1 cellular context compared by ENCODE assay signal in the genomic region with DNA sequence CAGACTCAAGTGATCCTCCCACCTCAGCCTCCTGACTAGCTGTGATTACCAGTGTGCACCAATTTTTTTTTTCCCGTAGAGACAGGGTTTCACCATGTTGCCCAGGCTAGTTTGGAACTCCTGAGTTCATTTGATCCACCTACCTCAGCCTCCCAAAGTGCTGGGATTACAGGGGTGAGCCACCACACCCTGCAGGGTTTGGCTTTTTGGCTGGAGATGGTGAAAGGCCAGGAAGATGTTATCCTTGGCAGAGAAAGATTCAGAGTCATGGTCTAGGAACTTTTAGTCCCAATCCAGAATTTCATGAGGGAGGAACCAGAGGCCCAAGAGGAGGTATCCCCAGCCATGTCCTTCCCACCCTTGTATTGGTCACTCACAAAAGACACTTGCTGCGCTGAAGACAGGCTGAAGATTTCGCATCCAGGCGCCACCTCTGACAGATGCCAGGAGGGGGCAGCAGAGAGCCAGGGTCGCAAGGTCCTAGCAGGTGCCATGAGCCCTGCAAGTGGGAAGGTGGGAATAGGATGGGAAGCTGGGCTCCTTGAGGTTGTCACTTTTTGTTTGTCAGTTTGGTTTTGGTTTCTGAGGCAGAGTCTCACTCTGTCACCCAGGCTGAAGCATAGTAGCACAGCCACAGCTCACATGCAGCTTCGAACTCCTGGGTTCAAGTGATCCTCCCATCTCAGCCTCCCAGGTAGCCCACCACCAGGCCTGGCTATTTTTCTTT.
A peak's percentile ranks its signal among the peaks of the same experiment; 100 is the strongest.
TF ChIP-seq lines count a peak whose summit lies in the region.
"Not testable (repeated sequence)": the region's sequence is repeated elsewhere in the genome, so short reads cannot be mapped to it uniquely, and the experiment has no call there.

No MANE protein-coding gene starts in this region.

TF ChIP-seq in HepG2, 621 proteins besides CTCF, POLR2A, EP300 and RAD21 (continued from another document and continues in another):
- TF ChIP-seq, protein P1, sequence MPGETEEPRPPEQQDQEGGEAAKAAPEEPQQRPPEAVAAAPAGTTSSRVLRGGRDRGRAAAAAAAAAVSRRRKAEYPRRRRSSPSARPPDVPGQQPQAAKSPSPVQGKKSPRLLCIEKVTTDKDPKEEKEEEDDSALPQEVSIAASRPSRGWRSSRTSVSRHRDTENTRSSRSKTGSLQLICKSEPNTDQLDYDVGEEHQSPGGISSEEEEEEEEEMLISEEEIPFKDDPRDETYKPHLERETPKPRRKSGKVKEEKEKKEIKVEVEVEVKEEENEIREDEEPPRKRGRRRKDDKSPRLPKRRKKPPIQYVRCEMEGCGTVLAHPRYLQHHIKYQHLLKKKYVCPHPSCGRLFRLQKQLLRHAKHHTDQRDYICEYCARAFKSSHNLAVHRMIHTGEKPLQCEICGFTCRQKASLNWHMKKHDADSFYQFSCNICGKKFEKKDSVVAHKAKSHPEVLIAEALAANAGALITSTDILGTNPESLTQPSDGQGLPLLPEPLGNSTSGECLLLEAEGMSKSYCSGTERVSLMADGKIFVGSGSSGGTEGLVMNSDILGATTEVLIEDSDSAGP (CRISPR knock-in tag; IDR thresholded peaks at IDR 0.05; ENCODE audit: borderline replicate concordance): peak; percentile 49
- TF ChIP-seq BORCS8-MEF2B (CRISPR knock-in tag; IDR thresholded peaks at IDR 0.05) (peak; percentile 76), ZFP90 (CRISPR knock-in tag; IDR thresholded peaks at IDR 0.05; ENCODE audit: borderline replicate concordance) (peak; percentile 73), CBFB (CRISPR knock-in tag; IDR thresholded peaks at IDR 0.05) (0 out of 2 replicates have a peak, but pooled peaks have one; percentile 23), FOXM1 (CRISPR knock-in tag; IDR thresholded peaks at IDR 0.05) (0 out of 2 replicates have a peak, but pooled peaks have one; percentile 39), ZNF160 (CRISPR knock-in tag; IDR thresholded peaks at IDR 0.05) (0 out of 2 replicates have a peak, but pooled peaks have one; percentile 28), SMAD3 (CRISPR knock-in tag; IDR thresholded peaks at IDR 0.05) (peak; percentile 67; the same call in 1 of the 2 replicates), NFKBIZ (CRISPR knock-in tag; IDR thresholded peaks at IDR 0.05) (peak; percentile 69; the same call in 1 of the 2 replicates), RFX5 (IDR thresholded peaks at IDR 0.05; ENCODE audit: low read depth, low read length) (0 out of 2 replicates have a peak, but pooled peaks have one; percentile 19), MXD4 (CRISPR knock-in tag; IDR thresholded peaks at IDR 0.05) (0 out of 2 replicates have a peak, but pooled peaks have one; percentile 47), YY1 (IDR thresholded peaks at IDR 0.05; ENCODE audit: insufficient read depth, insufficient replicate concordance, low read depth, low read length) (peak; percentile 72), SAP130 (CRISPR knock-in tag; IDR thresholded peaks at IDR 0.05; ENCODE audit: low read depth) (peak; percentile 62; the same call in 1 of the 2 replicates), PITX1 (CRISPR knock-in tag; IDR thresholded peaks at IDR 0.05) (peak; percentile 15; the same call in 1 of the 2 replicates), ISX (CRISPR knock-in tag; conservative IDR thresholded peaks at IDR 0.05) (0 out of 2 replicates have a peak, but pooled peaks have one; percentile 45), YEATS2 (CRISPR knock-in tag; IDR thresholded peaks at IDR 0.05; ENCODE audit: borderline replicate concordance) (peak; percentile 34; the same call in 1 of the 2 replicates), RXRB (CRISPR knock-in tag; IDR thresholded peaks at IDR 0.05; ENCODE audit: borderline replicate concordance) (peak; percentile 72; the same call in 1 of the 2 replicates), MIER3 (CRISPR knock-in tag; IDR thresholded peaks at IDR 0.05; ENCODE audit: borderline replicate concordance) (peak; percentile 79), KLF6 (CRISPR knock-in tag; IDR thresholded peaks at IDR 0.05) (0 out of 2 replicates have a peak, but pooled peaks have one; percentile 48), ELF3 (CRISPR knock-in tag; IDR thresholded peaks at IDR 0.05) (peak; percentile 45; the same call in 1 of the 2 replicates), ZNF274 (CRISPR knock-in tag; IDR thresholded peaks at IDR 0.05) (0 out of 2 replicates have a peak, but pooled peaks have one; percentile 71), RARA (CRISPR knock-in tag; IDR thresholded peaks at IDR 0.05) (0 out of 2 replicates have a peak, but pooled peaks have one; percentile 25), NFKB2 (CRISPR knock-in tag; IDR thresholded peaks at IDR 0.05; ENCODE audit: borderline replicate concordance) (peak; percentile 84; the same call in 1 of the 2 replicates), SMAD1 (CRISPR knock-in tag; IDR thresholded peaks at IDR 0.05; ENCODE audit: borderline replicate concordance, low read depth) (peak; percentile 65; the same call in 1 of the 2 replicates), HDAC2 (CRISPR knock-in tag; IDR thresholded peaks at IDR 0.05) (peak; percentile 63; the same call in 1 of the 2 replicates), ZNF614 (CRISPR knock-in tag; IDR thresholded peaks at IDR 0.05; ENCODE audit: borderline replicate concordance) (peak; percentile 66; the same call in 1 of the 2 replicates), HOXD1 (CRISPR knock-in tag; IDR thresholded peaks at IDR 0.05) (peak; percentile 63; the same call in 1 of the 2 replicates), ZNF124 (CRISPR knock-in tag; IDR thresholded peaks at IDR 0.05) (peak; percentile 59; the same call in 1 of the 2 replicates), LCORL (CRISPR knock-in tag; IDR thresholded peaks at IDR 0.05) (peak; percentile 51; the same call in 1 of the 2 replicates), DNMT1 (CRISPR knock-in tag; IDR thresholded peaks at IDR 0.05) (0 out of 2 replicates have a peak, but pooled peaks have one; percentile 82), ZNF557 (CRISPR knock-in tag; IDR thresholded peaks at IDR 0.05) (peak; percentile 78; the same call in 1 of the 2 replicates), SP1 (CRISPR knock-in tag; IDR thresholded peaks at IDR 0.05) (0 out of 2 replicates have a peak, but pooled peaks have one; percentile 46), ZMYM3 (CRISPR knock-in tag; IDR thresholded peaks at IDR 0.05) (0 out of 2 replicates have a peak, but pooled peaks have one; percentile 19), YEATS4 (CRISPR knock-in tag; IDR thresholded peaks at IDR 0.05; ENCODE audit: borderline replicate concordance) (0 out of 2 replicates have a peak, but pooled peaks have one; percentile 25), SMC3 (IDR thresholded peaks at IDR 0.05; ENCODE audit: low read length) (peak; percentile 97), XRCC5 (optimal IDR thresholded peaks at IDR 0.05; ENCODE audit: low read length) (peak; percentile 97)
- TF ChIP-seq, protein P2, sequence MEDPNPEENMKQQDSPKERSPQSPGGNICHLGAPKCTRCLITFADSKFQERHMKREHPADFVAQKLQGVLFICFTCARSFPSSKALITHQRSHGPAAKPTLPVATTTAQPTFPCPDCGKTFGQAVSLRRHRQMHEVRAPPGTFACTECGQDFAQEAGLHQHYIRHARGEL (CRISPR knock-in tag; IDR thresholded peaks at IDR 0.05): peak; percentile 60; the same call in 1 of the 2 replicates
- TF ChIP-seq, protein P3, sequence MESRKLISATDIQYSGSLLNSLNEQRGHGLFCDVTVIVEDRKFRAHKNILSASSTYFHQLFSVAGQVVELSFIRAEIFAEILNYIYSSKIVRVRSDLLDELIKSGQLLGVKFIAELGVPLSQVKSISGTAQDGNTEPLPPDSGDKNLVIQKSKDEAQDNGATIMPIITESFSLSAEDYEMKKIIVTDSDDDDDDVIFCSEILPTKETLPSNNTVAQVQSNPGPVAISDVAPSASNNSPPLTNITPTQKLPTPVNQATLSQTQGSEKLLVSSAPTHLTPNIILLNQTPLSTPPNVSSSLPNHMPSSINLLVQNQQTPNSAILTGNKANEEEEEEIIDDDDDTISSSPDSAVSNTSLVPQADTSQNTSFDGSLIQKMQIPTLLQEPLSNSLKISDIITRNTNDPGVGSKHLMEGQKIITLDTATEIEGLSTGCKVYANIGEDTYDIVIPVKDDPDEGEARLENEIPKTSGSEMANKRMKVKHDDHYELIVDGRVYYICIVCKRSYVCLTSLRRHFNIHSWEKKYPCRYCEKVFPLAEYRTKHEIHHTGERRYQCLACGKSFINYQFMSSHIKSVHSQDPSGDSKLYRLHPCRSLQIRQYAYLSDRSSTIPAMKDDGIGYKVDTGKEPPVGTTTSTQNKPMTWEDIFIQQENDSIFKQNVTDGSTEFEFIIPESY (CRISPR knock-in tag; IDR thresholded peaks at IDR 0.05): peak; percentile 84
- TF ChIP-seq, protein P4, sequence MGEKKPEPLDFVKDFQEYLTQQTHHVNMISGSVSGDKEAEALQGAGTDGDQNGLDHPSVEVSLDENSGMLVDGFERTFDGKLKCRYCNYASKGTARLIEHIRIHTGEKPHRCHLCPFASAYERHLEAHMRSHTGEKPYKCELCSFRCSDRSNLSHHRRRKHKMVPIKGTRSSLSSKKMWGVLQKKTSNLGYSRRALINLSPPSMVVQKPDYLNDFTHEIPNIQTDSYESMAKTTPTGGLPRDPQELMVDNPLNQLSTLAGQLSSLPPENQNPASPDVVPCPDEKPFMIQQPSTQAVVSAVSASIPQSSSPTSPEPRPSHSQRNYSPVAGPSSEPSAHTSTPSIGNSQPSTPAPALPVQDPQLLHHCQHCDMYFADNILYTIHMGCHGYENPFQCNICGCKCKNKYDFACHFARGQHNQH (CRISPR knock-in tag; IDR thresholded peaks at IDR 0.05): peak; percentile 70; the same call in 1 of the 2 replicates
- TF ChIP-seq, protein P5, sequence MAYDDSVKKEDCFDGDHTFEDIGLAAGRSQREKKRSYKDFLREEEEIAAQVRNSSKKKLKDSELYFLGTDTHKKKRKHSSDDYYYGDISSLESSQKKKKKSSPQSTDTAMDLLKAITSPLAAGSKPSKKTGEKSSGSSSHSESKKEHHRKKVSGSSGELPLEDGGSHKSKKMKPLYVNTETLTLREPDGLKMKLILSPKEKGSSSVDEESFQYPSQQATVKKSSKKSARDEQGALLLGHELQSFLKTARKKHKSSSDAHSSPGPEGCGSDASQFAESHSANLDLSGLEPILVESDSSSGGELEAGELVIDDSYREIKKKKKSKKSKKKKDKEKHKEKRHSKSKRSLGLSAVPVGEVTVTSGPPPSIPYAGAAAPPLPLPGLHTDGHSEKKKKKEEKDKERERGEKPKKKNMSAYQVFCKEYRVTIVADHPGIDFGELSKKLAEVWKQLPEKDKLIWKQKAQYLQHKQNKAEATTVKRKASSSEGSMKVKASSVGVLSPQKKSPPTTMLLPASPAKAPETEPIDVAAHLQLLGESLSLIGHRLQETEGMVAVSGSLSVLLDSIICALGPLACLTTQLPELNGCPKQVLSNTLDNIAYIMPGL (CRISPR knock-in tag; IDR thresholded peaks at IDR 0.05; ENCODE audit: borderline replicate concordance in 1 of 2, low read depth in 1 of 2): peak; percentile 73 to 87
- TF ChIP-seq, protein P6, sequence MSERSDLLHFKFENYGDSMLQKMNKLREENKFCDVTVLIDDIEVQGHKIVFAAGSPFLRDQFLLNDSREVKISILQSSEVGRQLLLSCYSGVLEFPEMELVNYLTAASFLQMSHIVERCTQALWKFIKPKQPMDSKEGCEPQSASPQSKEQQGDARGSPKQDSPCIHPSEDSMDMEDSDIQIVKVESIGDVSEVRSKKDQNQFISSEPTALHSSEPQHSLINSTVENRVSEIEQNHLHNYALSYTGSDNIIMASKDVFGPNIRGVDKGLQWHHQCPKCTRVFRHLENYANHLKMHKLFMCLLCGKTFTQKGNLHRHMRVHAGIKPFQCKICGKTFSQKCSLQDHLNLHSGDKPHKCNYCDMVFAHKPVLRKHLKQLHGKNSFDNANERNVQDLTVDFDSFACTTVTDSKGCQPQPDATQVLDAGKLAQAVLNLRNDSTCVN (CRISPR knock-in tag; IDR thresholded peaks at IDR 0.05; ENCODE audit: borderline replicate concordance): peak; percentile 65; the same call in 1 of the 2 replicates
- TF ChIP-seq, protein P7, sequence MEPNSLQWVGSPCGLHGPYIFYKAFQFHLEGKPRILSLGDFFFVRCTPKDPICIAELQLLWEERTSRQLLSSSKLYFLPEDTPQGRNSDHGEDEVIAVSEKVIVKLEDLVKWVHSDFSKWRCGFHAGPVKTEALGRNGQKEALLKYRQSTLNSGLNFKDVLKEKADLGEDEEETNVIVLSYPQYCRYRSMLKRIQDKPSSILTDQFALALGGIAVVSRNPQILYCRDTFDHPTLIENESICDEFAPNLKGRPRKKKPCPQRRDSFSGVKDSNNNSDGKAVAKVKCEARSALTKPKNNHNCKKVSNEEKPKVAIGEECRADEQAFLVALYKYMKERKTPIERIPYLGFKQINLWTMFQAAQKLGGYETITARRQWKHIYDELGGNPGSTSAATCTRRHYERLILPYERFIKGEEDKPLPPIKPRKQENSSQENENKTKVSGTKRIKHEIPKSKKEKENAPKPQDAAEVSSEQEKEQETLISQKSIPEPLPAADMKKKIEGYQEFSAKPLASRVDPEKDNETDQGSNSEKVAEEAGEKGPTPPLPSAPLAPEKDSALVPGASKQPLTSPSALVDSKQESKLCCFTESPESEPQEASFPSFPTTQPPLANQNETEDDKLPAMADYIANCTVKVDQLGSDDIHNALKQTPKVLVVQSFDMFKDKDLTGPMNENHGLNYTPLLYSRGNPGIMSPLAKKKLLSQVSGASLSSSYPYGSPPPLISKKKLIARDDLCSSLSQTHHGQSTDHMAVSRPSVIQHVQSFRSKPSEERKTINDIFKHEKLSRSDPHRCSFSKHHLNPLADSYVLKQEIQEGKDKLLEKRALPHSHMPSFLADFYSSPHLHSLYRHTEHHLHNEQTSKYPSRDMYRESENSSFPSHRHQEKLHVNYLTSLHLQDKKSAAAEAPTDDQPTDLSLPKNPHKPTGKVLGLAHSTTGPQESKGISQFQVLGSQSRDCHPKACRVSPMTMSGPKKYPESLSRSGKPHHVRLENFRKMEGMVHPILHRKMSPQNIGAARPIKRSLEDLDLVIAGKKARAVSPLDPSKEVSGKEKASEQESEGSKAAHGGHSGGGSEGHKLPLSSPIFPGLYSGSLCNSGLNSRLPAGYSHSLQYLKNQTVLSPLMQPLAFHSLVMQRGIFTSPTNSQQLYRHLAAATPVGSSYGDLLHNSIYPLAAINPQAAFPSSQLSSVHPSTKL (CRISPR knock-in tag; IDR thresholded peaks at IDR 0.05): peak; percentile 61
- TF ChIP-seq LCORL, SP1 (IDR thresholded peaks at IDR 0.05): not testable (repeated sequence)
- TF ChIP-seq, protein P8, sequence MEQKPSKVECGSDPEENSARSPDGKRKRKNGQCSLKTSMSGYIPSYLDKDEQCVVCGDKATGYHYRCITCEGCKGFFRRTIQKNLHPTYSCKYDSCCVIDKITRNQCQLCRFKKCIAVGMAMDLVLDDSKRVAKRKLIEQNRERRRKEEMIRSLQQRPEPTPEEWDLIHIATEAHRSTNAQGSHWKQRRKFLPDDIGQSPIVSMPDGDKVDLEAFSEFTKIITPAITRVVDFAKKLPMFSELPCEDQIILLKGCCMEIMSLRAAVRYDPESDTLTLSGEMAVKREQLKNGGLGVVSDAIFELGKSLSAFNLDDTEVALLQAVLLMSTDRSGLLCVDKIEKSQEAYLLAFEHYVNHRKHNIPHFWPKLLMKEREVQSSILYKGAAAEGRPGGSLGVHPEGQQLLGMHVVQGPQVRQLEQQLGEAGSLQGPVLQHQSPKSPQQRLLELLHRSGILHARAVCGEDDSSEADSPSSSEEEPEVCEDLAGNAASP (CRISPR knock-in tag; IDR thresholded peaks at IDR 0.05; ENCODE audit: borderline replicate concordance): peak; percentile 66; the same call in 1 of the 2 replicates
- TF ChIP-seq, protein P9, sequence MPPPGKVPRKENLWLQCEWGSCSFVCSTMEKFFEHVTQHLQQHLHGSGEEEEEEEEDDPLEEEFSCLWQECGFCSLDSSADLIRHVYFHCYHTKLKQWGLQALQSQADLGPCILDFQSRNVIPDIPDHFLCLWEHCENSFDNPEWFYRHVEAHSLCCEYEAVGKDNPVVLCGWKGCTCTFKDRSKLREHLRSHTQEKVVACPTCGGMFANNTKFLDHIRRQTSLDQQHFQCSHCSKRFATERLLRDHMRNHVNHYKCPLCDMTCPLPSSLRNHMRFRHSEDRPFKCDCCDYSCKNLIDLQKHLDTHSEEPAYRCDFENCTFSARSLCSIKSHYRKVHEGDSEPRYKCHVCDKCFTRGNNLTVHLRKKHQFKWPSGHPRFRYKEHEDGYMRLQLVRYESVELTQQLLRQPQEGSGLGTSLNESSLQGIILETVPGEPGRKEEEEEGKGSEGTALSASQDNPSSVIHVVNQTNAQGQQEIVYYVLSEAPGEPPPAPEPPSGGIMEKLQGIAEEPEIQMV (CRISPR knock-in tag; IDR thresholded peaks at IDR 0.05; ENCODE audit: low read depth): 0 out of 2 replicates have a peak, but pooled peaks have one; percentile 32
